Comparison of ENCODE assay signal across 8 cellular contexts in genomic region chr20:5119143-5119434, GRCh38. TPM values are rescaled to one million over a fixed set of nuclear protein-coding genes. Genes with fewer than 3 reads are reported as not detected.
DNase-seq lines count a peak whose midpoint lies in the region; TF ChIP-seq lines count a peak whose summit lies in the region.

No MANE protein-coding gene starts in this region.

- H3K36me3 Mint-ChIP-seq in nephron progenitor cell (ENCODE audit: low read depth), result peaks cover 38% of the 10 kb centered on the region

- H3K27me3 ChIP-seq in BLaER1 (no peaks in the 10 kb centered on the region), MG63 (no peaks in the 10 kb centered on the region), ectodermal cell (ENCODE audit: control insufficient read depth, insufficient read depth, low read length, poor library complexity, severe bottlenecking) (no peaks in the 10 kb centered on the region)

- H3K9me3 Mint-ChIP-seq in nephron progenitor cell, result no peaks in the 10 kb centered on the region

- intact Hi-C loops in posterior vena cava (cut with DNase I), result no loop called here

- H3K4me3 Mint-ChIP-seq in nephron progenitor cell, result peak overlapping the region; percentile 93

- H3K27me3 Mint-ChIP-seq in nephron progenitor cell (ENCODE audit: low read depth, poor library complexity), result peaks cover 3% of the 10 kb centered on the region

- no peak for TF ChIP-seq CTCF in nephron progenitor cell (IDR thresholded peaks at IDR 0.05)

- H3K4me2 ChIP-seq in BLaER1, result peak overlapping the region; percentile 89

- no peaks in the 10 kb centered on the region for H3K9me3 ChIP-seq in BLaER1
- H3K9me3 ChIP-seq in MG63, result peaks cover 1% of the 10 kb centered on the region; the same call in 1 of the 2 replicates
- no peaks in the 10 kb centered on the region for H3K9me3 ChIP-seq in ectodermal cell (ENCODE audit: control insufficient read depth, low read length)

- peaks cover 50% of the 10 kb centered on the region for H4K20me1 ChIP-seq in BLaER1

- DNase-seq in MG63 (no peak), nephron progenitor cell (no peak), posterior vena cava (ENCODE audit: low spot score) (no peak), globus pallidus (ENCODE audit: low spot score) (no peak), NCI-H2107 (lab: John Stamatoyannopoulos, UW) (no peak), OCI-M2 (lab: John Stamatoyannopoulos, UW; ENCODE audit: unreplicated experiment) (no peak)

- H3K27ac Mint-ChIP-seq in nephron progenitor cell, result peak overlapping the region; percentile 64

- H3K4me3 ChIP-seq in BLaER1 (peak overlapping the region; percentile 86), MG63 (peak overlapping the region; percentile 89), ectodermal cell (ENCODE audit: insufficient read depth, low read depth, low read length) (peak overlapping the region; percentile 78)

- H3K9ac ChIP-seq in BLaER1, result peak overlapping the region; percentile 97

- peaks cover 43% of the 10 kb centered on the region for H3K36me3 ChIP-seq in BLaER1
- peaks cover 51% of the 10 kb centered on the region for H3K36me3 ChIP-seq in MG63
- peaks cover 30% of the 10 kb centered on the region for H3K36me3 ChIP-seq in ectodermal cell (ENCODE audit: control insufficient read depth, insufficient read depth, low read length)

- H3K27ac ChIP-seq in BLaER1 (peak overlapping the region; percentile 95), ectodermal cell (ENCODE audit: insufficient read depth, low read depth, low read length, poor library complexity, severe bottlenecking) (peak overlapping the region; percentile 90)

- peaks cover 50% of the 10 kb centered on the region for H3K4me1 ChIP-seq in BLaER1
- peaks cover 17% of the 10 kb centered on the region for H3K4me1 ChIP-seq in ectodermal cell (ENCODE audit: control insufficient read depth, insufficient read depth, low read length)

- WGBS in ectodermal cell, 2 experiments, result 0 to 1% methylated on average over 21 of the region's 21 CpGs

- H3K4me1 Mint-ChIP-seq in nephron progenitor cell, result peaks cover 52% of the 10 kb centered on the region

RNA-seq across cellular contexts. Expression of gene PCNA, which starts 0.7 kb away (rescaled TPM):
- total RNA-seq in MG63 (2014; rRNA removed; shearing (Covaris generic); ENCODE audit: low replicate concordance), result 185 and 256 TPM in 2 replicates
- polyA plus RNA-seq in ectodermal cell (2013, experiment 1 of 4), result 274 TPM
- 318 TPM for polyA plus RNA-seq in ectodermal cell (2013, experiment 2 of 4)
- 255 TPM for polyA plus RNA-seq in ectodermal cell (2013, experiment 3 of 4)
- polyA plus RNA-seq in ectodermal cell (2013, experiment 4 of 4), result 250 TPM
- 10 to 100 TPM; 24.5 to 30.3 TPM for total RNA-seq in posterior vena cava

RNA-seq across cellular contexts. Expression of gene TMEM230, which starts 6.2 kb away (rescaled TPM):
- 69.9 and 72.2 TPM in 2 replicates for total RNA-seq in MG63 (2014; rRNA removed; shearing (Covaris generic); ENCODE audit: low replicate concordance)
- polyA plus RNA-seq in ectodermal cell (2013, experiment 1 of 4), result 143 TPM
- 149 TPM for polyA plus RNA-seq in ectodermal cell (2013, experiment 2 of 4)
- 118 TPM for polyA plus RNA-seq in ectodermal cell (2013, experiment 3 of 4)
- 134 TPM for polyA plus RNA-seq in ectodermal cell (2013, experiment 4 of 4)
- total RNA-seq in posterior vena cava, result 100 to 1,000 TPM; 104 to 116 TPM

RNA-seq across cellular contexts. Expression of gene CDS2, which starts 7.7 kb away (rescaled TPM):
- 3.3 and 4.0 TPM in 2 replicates for total RNA-seq in MG63 (2014; rRNA removed; shearing (Covaris generic); ENCODE audit: low replicate concordance)
- 44.3 TPM for polyA plus RNA-seq in ectodermal cell (2013, experiment 1 of 4)
- polyA plus RNA-seq in ectodermal cell (2013, experiment 2 of 4), result 58.5 TPM
- polyA plus RNA-seq in ectodermal cell (2013, experiment 3 of 4), result 25.5 TPM
- polyA plus RNA-seq in ectodermal cell (2013, experiment 4 of 4), result 32.6 TPM
- 10 to 100 TPM; 53.3 to 80.7 TPM for total RNA-seq in posterior vena cava

Comparison
In these comparisons a context has a peak if more than half of its experiments do, and no peak if none do; other contexts are left out.
1. RNA of gene CDS2, which starts 7.7 kb away (total RNA-seq): 53.3 to 80.7 TPM in posterior vena cava; 3.3 to 4.0 TPM in MG63; every median in the first group is over 10 times any median in the second.
2. Peak in every context shown above with its lines, with median percentiles within 50 percentile points of each other: H3K4me3 ChIP-seq.